In the genomic region with DNA sequence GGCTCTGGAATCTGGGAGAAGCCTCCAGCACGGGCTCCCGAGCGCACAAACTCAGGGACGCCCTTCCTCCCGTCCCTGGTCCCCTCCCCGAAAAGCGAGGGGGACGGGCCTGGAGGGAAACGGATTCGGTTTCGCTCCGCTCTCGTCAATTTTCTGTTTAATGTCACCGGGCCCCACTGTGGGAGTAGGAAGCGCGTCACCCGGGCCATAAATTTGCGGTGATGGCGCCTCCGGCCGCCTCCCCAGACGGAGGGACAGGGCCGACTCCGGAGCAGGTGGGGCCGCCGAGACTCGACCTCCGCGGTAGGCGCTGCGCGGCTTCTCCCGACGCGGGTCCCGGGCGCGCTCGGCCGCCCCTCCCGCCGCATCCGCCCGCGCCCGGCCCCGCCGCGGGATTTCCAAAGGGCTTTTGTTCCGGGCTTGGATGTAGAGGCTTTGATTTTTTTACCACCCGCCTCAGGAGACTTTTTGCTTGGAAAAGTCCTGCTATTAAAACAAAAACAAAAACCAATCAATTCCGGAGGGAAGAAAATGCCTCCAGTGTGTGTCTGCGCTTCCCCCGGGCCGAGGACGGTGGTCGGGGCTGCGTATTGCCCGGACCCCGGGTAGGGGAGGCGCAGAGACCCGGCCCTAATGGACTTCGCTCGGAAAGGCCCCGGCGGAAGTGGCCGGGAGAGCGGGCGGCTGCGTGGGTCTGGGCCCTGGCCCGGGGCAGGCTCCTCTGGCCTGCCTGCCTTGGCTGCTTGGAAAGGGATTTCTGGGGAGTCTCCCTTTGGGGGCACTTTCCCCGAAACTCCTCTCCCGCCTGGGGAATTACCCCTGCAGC, we compare ENCODE assay signal across 8 cellular contexts. TPM values are rescaled to one million over a fixed set of nuclear protein-coding genes. Genes with fewer than 3 reads are reported as not detected.
DNase-seq lines count a peak whose midpoint lies in the region; ATAC-seq and TF ChIP-seq lines count a peak whose summit lies in the region.

No MANE protein-coding gene starts in this region.

- H3K4me1 Mint-ChIP-seq in activated T-cell treated with anti-CD3 and anti-CD28 coated beads, Interleukin-2, amount 50 U/mL, for 24 hours (ENCODE audit: low read depth), result peaks cover 6% of the 10 kb centered on the region
- H3K4me1 Mint-ChIP-seq in neural progenitor cell, result peaks cover 58% of the 10 kb centered on the region

- no peak for TF ChIP-seq EP300 in upper lobe of left lung (IDR thresholded peaks at IDR 0.05)

- DNase-seq in C1 segment of cervical spinal cord (lab: John Stamatoyannopoulos, UW) (peak in 8 of 14 donors; percentile 42 to 78 (median 56)), HuH-7.5 (ENCODE audit: low spot score) (peak; percentile 77), foreskin fibroblast (peak; percentile 67 to 82), neural progenitor cell (ENCODE audit: low spot score) (peak; percentile 86), upper lobe of left lung (peak in 1 of 2 donors; percentile 91), OCI-M2 (lab: John Stamatoyannopoulos, UW; ENCODE audit: unreplicated experiment) (no peak), ureter (ENCODE audit: low spot score) (no peak)
- peak; percentile 73 for DNase-seq in activated T-cell treated with anti-CD3 and anti-CD28 coated beads, Interleukin-2, amount 50 U/mL, for 24 hours

- peaks cover 75% of the 10 kb centered on the region for H3K27me3 Mint-ChIP-seq in activated T-cell treated with anti-CD3 and anti-CD28 coated beads, Interleukin-2, amount 50 U/mL, for 24 hours
- peaks cover 7% of the 10 kb centered on the region for H3K27me3 Mint-ChIP-seq in neural progenitor cell (ENCODE audit: insufficient read depth, low read depth)

- peak overlapping the region; percentile 11 for H3K27ac ChIP-seq in neural progenitor cell
- peak overlapping the region; percentile 95 to 98 (median 96) for H3K27ac ChIP-seq in upper lobe of left lung

- peak overlapping the region; percentile 69 to 70 for H3K4me3 ChIP-seq in foreskin fibroblast (ENCODE audit: low read depth in 1 of 2, low read length in 2 of 2)
- H3K4me3 ChIP-seq in neural progenitor cell, result peak overlapping the region; percentile 58
- H3K4me3 ChIP-seq in upper lobe of left lung, result peak overlapping the region; percentile 37 to 83 (median 72)

- H3K36me3 Mint-ChIP-seq in activated T-cell treated with anti-CD3 and anti-CD28 coated beads, Interleukin-2, amount 50 U/mL, for 24 hours (ENCODE audit: low read depth), result no peaks in the 10 kb centered on the region
- H3K36me3 Mint-ChIP-seq in neural progenitor cell, result peaks cover 3% of the 10 kb centered on the region

- H3K4me2 ChIP-seq in neural progenitor cell, result peak overlapping the region; percentile 99

- no peak overlapping the region for H3K9ac ChIP-seq in neural progenitor cell

- peaks cover 67% of the 10 kb centered on the region for H4K20me1 ChIP-seq in neural progenitor cell (ENCODE audit: low read depth)

- no peak overlapping the region for H3K27ac Mint-ChIP-seq in activated T-cell treated with anti-CD3 and anti-CD28 coated beads, Interleukin-2, amount 50 U/mL, for 24 hours
- peak overlapping the region; percentile 82 for H3K27ac Mint-ChIP-seq in neural progenitor cell

- H3K79me2 ChIP-seq in neural progenitor cell (ENCODE audit: low read depth), result peaks cover 34% of the 10 kb centered on the region

- 8 to 11% methylated on average over 31 to 54 of the region's 73 CpGs for WGBS in upper lobe of left lung, 2 donors

- H2AFZ ChIP-seq in neural progenitor cell (replicated peaks), result no peak overlapping the region

- H3K9me3 ChIP-seq in neural progenitor cell (ENCODE audit: low read depth) (no peaks in the 10 kb centered on the region), upper lobe of left lung (no peaks in the 10 kb centered on the region)

- H3F3A ChIP-seq in neural progenitor cell (ENCODE audit: low read depth), result peaks cover 51% of the 10 kb centered on the region

- no peaks in the 10 kb centered on the region for H3K36me3 ChIP-seq in neural progenitor cell
- H3K36me3 ChIP-seq in upper lobe of left lung, result no peaks in the 10 kb centered on the region

- H3K27me3 ChIP-seq in neural progenitor cell (peaks cover 78% of the 10 kb centered on the region), upper lobe of left lung (peaks cover 0 to 12% (median 0%) of the 10 kb centered on the region in 4 donors)

- TF ChIP-seq CTCF in foreskin fibroblast (IDR thresholded peaks at IDR 0.05; ENCODE audit: low read depth, low read length) (no peak), neural progenitor cell (IDR thresholded peaks at IDR 0.05) (no peak), upper lobe of left lung (IDR thresholded peaks at IDR 0.05) (no peak)

- peak overlapping the region; percentile 71 for H3K4me3 Mint-ChIP-seq in activated T-cell treated with anti-CD3 and anti-CD28 coated beads, Interleukin-2, amount 50 U/mL, for 24 hours
- peak overlapping the region; percentile 83 for H3K4me3 Mint-ChIP-seq in neural progenitor cell

- H3K9me3 Mint-ChIP-seq in activated T-cell treated with anti-CD3 and anti-CD28 coated beads, Interleukin-2, amount 50 U/mL, for 24 hours, result no peaks in the 10 kb centered on the region
- no peaks in the 10 kb centered on the region for H3K9me3 Mint-ChIP-seq in neural progenitor cell

- ATAC-seq in upper lobe of left lung (ENCODE audit: low FRiP score in 2 of 2), result peak in 1 of 2 donors; percentile 68

- peaks cover 60% of the 10 kb centered on the region for H3K4me1 ChIP-seq in neural progenitor cell
- H3K4me1 ChIP-seq in upper lobe of left lung, result peaks cover 39 to 65% (median 46%) of the 10 kb centered on the region in 4 donors

- peak in 2 of 4 donors; percentile 59 to 71 for TF ChIP-seq POLR2A in upper lobe of left lung (IDR thresholded peaks at IDR 0.05)

RNA-seq across cellular contexts. Expression of gene BAHCC1, which starts 7.8 kb away (rescaled TPM):
- total RNA-seq in neural progenitor cell (ENCODE audit: low replicate concordance), result 3.4 and 26.3 TPM in 2 replicates
- total RNA-seq in upper lobe of left lung, result 10 to 100 TPM in 5 of 6 donors, 1 to 10 TPM in 1; 8.2 to 81.7 (median 21.0) TPM
- 23.7 TPM for total RNA-seq in ureter

Comparison
In these comparisons a context has a peak if more than half of its experiments do, and no peak if none do; other contexts are left out.
1. DNase-seq: peak in C1 segment of cervical spinal cord (8 of 14), HuH-7.5 (single experiment), activated T-cell treated with anti-CD3 and anti-CD28 coated beads, Interleukin-2, amount 50 U/mL, for 24 hours (single experiment), foreskin fibroblast (2 of 2) and neural progenitor cell (single experiment); none in OCI-M2 (single experiment) and ureter (single experiment).
2. Peak in every context shown above with its lines, with median percentiles within 50 percentile points of each other: H3K4me3 ChIP-seq.